ENCODE assay signal across 22 cellular contexts in genomic region chr20:51369503-51369902, GRCh38.
"Had no signal": no experiment of that assay in that cellular context is flagged by ENCODE, and none has a peak within 500 bp of the region (broad histone marks: within the 10 kb centered on the region; RNA-seq: fewer than 3 reads in every experiment).

No MANE protein-coding gene starts in this region.

- H3K9me3 ChIP-seq: esophagus muscularis mucosa, gastrocnemius medialis, lower lobe of right lung, mucosa of descending colon had no signal

- H3K27ac ChIP-seq: coronary artery, dorsolateral prefrontal cortex, esophagus muscularis mucosa, foreskin keratinocyte, gastrocnemius medialis, heart right ventricle, left ventricle myocardium inferior, lower lobe of right lung had no signal

- H3K4me1 ChIP-seq: gastrocnemius medialis had no signal

- H3K36me3 ChIP-seq: esophagus muscularis mucosa, gastrocnemius medialis, heart right ventricle, left ventricle myocardium inferior, lower lobe of right lung had no signal

- ATAC-seq: foreskin keratinocyte, gastrocnemius medialis, heart right ventricle, left colon, left lobe of liver, lower lobe of right lung, mucosa of descending colon had no signal

- DNase-seq: dermis blood vessel endothelial cell; dorsolateral prefrontal cortex; effector CD4-positive, alpha-beta T cell; effector memory CD4-positive, alpha-beta T cell; foreskin keratinocyte; gastrocnemius medialis; glutamatergic neuron; head of caudate nucleus; heart right ventricle; hippocampal formation; left colon; left ventricle myocardium inferior; lower lobe of right lung; mesenchymal stem cell; mucosa of descending colon had no signal

- H3K4me3 ChIP-seq: coronary artery, dorsolateral prefrontal cortex, esophagus muscularis mucosa, gastrocnemius medialis, heart right ventricle, left ventricle myocardium inferior, lower lobe of right lung, mucosa of descending colon had no signal

- FAIRE-seq: colon, endothelial cell of umbilical vein, islet of Langerhans, keratinocyte had no signal

- H3K27me3 ChIP-seq: dorsolateral prefrontal cortex, esophagus muscularis mucosa, gastrocnemius medialis had no signal
